21 cellular contexts compared by ENCODE assay signal in genomic region chr1:93713247-93713764, GRCh38.
"Had no signal": no experiment of that assay in that cellular context is flagged by ENCODE, and none has a peak within 500 bp of the region (broad histone marks: within the 10 kb centered on the region; RNA-seq: fewer than 3 reads in every experiment).

No MANE protein-coding gene starts in this region.

- DNase-seq: activated CD4-positive, alpha-beta T cell treated with anti-CD3 and anti-CD28 coated beads, Interleukin-2, amount 50 U/mL, for 1 hour; activated CD4-positive, CD25-positive, alpha-beta regulatory T cell treated with anti-CD3 and anti-CD28 coated beads, Interleukin-2, amount 50 U/mL, for 72 hours; activated CD8-positive, alpha-beta memory T cell treated with anti-CD3 and anti-CD28 coated beads, Interleukin-2, amount 50 U/mL, for 4 hours; activated effector memory CD4-positive, alpha-beta T cell treated with Interleukin-2 at 50 U/mL for 16 hours; activated naive CD4-positive, alpha-beta T cell treated with anti-CD3 and anti-CD28 coated beads, Interleukin-2, amount 50 U/mL, for 16 hours; activated T-cell treated with anti-CD3 and anti-CD28 coated beads, Interleukin-2, amount 50 U/mL, for 4 hours; aorta; brain microvascular endothelial cell; central memory CD4-positive, alpha-beta T cell; endodermal cell; heart left ventricle; kidney glomerular epithelial cell; left ventricle myocardium inferior; mammary epithelial cell; occipital lobe; posterior cingulate gyrus; stimulated activated naive CD8-positive, alpha-beta T cell treated with anti-CD3 and anti-CD28 coated beads, Interleukin-15, amount 100 ng/mL, for 72 hours had no signal

- H3K27me3 ChIP-seq: brain microvascular endothelial cell, heart left ventricle had no signal

- H3K27ac ChIP-seq: brain microvascular endothelial cell, epithelial cell of prostate, heart left ventricle, left ventricle myocardium inferior, VCaP had no signal

- H3K9me3 Mint-ChIP-seq: endodermal cell had no signal

- FAIRE-seq: colon, frontal cortex had no signal

- H3K27ac Mint-ChIP-seq: endodermal cell; stimulated activated naive CD8-positive, alpha-beta T cell treated with anti-CD3 and anti-CD28 coated beads, Interleukin-15, amount 100 ng/mL, for 72 hours had no signal

- H3K4me3 Mint-ChIP-seq: activated T-cell treated with anti-CD3 and anti-CD28 coated beads, Interleukin-2, amount 50 U/mL, for 4 hours; endodermal cell; stimulated activated naive CD8-positive, alpha-beta T cell treated with anti-CD3 and anti-CD28 coated beads, Interleukin-15, amount 100 ng/mL, for 72 hours had no signal

- H3K9me3 ChIP-seq: left ventricle myocardium inferior had no signal

- H3K4me3 ChIP-seq: heart left ventricle, left ventricle myocardium inferior had no signal

- H3K36me3 ChIP-seq: brain microvascular endothelial cell, heart left ventricle, left ventricle myocardium inferior had no signal
